In the genomic region with DNA sequence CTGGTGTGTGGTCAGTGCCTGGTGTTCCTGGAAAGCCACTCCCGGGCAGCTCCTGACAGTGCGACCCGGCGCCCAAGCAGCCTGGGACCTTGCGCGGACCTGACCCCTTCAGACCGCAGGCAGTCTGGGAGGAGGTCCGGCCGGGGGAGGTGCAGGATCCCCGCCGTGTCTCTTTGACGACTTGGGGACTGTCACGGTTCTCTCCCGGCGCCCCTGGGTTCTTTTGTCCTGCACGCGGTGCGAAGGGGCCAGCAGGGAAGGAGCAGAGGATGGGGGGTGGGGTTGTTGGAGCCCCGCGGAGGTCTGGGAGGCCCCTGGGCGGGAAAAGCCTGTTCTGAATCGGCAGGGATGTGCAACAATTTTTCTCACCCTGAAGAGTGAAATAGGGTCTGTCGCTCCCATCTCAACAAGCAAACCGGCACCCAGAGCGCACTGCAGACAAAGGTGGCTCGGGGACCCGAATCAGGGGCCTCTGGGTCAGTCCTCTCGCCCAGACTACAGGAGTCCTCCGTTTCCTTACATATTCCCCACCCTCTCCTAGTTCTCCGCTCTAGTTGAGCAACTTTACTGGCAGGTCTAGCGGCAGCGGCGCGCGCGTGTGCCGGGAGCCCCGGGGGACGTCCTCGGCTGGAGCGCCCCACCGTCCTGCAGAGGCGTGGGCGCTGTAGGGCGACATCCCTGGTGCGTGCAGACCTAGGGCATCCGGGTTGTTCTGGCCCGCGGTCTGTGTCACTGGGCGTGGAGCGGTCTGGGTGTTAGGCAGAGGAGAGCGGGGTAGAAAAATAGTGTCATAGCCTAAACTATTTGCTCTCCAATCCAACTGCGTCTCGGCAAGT, we compare ENCODE assay signal across 1 cellular context.
TF ChIP-seq lines count a peak whose summit lies in the region.

No MANE protein-coding gene starts in this region.

TF ChIP-seq in WTC11, 78 proteins besides CTCF, POLR2A, EP300 and RAD21 (continued from another document):
- TF ChIP-seq FOXK1 (CRISPR knock-in tag; IDR thresholded peaks at IDR 0.05), result 0 out of 2 replicates have a peak, but pooled peaks have one; percentile 40
- TF ChIP-seq E2F5 (CRISPR knock-in tag; IDR thresholded peaks at IDR 0.05), result peak; percentile 51; the same call in 1 of the 2 replicates
- no peak for TF ChIP-seq ZNF396 (CRISPR knock-in tag; IDR thresholded peaks at IDR 0.05; ENCODE audit: borderline replicate concordance)
- TF ChIP-seq ZNF317 (CRISPR knock-in tag; IDR thresholded peaks at IDR 0.05; ENCODE audit: borderline replicate concordance, low read depth), result no peak
- TF ChIP-seq NR1H2 (CRISPR knock-in tag; IDR thresholded peaks at IDR 0.05), result no peak
- TF ChIP-seq, protein P1, sequence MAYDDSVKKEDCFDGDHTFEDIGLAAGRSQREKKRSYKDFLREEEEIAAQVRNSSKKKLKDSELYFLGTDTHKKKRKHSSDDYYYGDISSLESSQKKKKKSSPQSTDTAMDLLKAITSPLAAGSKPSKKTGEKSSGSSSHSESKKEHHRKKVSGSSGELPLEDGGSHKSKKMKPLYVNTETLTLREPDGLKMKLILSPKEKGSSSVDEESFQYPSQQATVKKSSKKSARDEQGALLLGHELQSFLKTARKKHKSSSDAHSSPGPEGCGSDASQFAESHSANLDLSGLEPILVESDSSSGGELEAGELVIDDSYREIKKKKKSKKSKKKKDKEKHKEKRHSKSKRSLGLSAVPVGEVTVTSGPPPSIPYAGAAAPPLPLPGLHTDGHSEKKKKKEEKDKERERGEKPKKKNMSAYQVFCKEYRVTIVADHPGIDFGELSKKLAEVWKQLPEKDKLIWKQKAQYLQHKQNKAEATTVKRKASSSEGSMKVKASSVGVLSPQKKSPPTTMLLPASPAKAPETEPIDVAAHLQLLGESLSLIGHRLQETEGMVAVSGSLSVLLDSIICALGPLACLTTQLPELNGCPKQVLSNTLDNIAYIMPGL (CRISPR knock-in tag; IDR thresholded peaks at IDR 0.05), result peak; percentile 35; the same call in 1 of the 2 replicates
- peak; percentile 31; the same call in 1 of the 2 replicates for TF ChIP-seq ZNF219 (CRISPR knock-in tag; IDR thresholded peaks at IDR 0.05; ENCODE audit: borderline replicate concordance)
- peak; percentile 93 for TF ChIP-seq ZNF423 (CRISPR knock-in tag; IDR thresholded peaks at IDR 0.05)
- peak; percentile 80; the same call in 1 of the 2 replicates for TF ChIP-seq KAT7 (CRISPR knock-in tag; IDR thresholded peaks at IDR 0.05; ENCODE audit: borderline replicate concordance)
- TF ChIP-seq SP1 (CRISPR knock-in tag; conservative IDR thresholded peaks at IDR 0.05), result peak; percentile 67
- 0 out of 2 replicates have a peak, but pooled peaks have one; percentile 36 for TF ChIP-seq ESRRA (CRISPR knock-in tag; IDR thresholded peaks at IDR 0.05; ENCODE audit: borderline replicate concordance)
- no peak for TF ChIP-seq USF2 (CRISPR knock-in tag; IDR thresholded peaks at IDR 0.05)
- TF ChIP-seq, protein P2, sequence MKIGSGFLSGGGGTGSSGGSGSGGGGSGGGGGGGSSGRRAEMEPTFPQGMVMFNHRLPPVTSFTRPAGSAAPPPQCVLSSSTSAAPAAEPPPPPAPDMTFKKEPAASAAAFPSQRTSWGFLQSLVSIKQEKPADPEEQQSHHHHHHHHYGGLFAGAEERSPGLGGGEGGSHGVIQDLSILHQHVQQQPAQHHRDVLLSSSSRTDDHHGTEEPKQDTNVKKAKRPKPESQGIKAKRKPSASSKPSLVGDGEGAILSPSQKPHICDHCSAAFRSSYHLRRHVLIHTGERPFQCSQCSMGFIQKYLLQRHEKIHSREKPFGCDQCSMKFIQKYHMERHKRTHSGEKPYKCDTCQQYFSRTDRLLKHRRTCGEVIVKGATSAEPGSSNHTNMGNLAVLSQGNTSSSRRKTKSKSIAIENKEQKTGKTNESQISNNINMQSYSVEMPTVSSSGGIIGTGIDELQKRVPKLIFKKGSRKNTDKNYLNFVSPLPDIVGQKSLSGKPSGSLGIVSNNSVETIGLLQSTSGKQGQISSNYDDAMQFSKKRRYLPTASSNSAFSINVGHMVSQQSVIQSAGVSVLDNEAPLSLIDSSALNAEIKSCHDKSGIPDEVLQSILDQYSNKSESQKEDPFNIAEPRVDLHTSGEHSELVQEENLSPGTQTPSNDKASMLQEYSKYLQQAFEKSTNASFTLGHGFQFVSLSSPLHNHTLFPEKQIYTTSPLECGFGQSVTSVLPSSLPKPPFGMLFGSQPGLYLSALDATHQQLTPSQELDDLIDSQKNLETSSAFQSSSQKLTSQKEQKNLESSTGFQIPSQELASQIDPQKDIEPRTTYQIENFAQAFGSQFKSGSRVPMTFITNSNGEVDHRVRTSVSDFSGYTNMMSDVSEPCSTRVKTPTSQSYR (CRISPR knock-in tag; IDR thresholded peaks at IDR 0.05), result peak; percentile 74
- TF ChIP-seq, protein P3, sequence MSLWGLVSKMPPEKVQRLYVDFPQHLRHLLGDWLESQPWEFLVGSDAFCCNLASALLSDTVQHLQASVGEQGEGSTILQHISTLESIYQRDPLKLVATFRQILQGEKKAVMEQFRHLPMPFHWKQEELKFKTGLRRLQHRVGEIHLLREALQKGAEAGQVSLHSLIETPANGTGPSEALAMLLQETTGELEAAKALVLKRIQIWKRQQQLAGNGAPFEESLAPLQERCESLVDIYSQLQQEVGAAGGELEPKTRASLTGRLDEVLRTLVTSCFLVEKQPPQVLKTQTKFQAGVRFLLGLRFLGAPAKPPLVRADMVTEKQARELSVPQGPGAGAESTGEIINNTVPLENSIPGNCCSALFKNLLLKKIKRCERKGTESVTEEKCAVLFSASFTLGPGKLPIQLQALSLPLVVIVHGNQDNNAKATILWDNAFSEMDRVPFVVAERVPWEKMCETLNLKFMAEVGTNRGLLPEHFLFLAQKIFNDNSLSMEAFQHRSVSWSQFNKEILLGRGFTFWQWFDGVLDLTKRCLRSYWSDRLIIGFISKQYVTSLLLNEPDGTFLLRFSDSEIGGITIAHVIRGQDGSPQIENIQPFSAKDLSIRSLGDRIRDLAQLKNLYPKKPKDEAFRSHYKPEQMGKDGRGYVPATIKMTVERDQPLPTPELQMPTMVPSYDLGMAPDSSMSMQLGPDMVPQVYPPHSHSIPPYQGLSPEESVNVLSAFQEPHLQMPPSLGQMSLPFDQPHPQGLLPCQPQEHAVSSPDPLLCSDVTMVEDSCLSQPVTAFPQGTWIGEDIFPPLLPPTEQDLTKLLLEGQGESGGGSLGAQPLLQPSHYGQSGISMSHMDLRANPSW (CRISPR knock-in tag; conservative IDR thresholded peaks at IDR 0.05; ENCODE audit: low read depth), result no peak
- peak; percentile 38; the same call in 1 of the 2 replicates for TF ChIP-seq FOXP1 (CRISPR knock-in tag; IDR thresholded peaks at IDR 0.05; ENCODE audit: borderline replicate concordance)
